17 cellular contexts compared by ENCODE assay signal in genomic region chr2:217751192-217751591, GRCh38.
DNase-seq lines count a peak whose midpoint lies in the region; TF ChIP-seq lines count a peak whose summit lies in the region.
"Had no signal": no experiment of that assay in that cellular context is flagged by ENCODE, and none has a peak within 500 bp of the region (broad histone marks: within the 10 kb centered on the region; RNA-seq: fewer than 3 reads in every experiment).

No MANE protein-coding gene starts in this region.

- H3K27ac Mint-ChIP-seq in immature natural killer cell = no peak overlapping the region
- H3K27ac Mint-ChIP-seq: CD4-positive, CD25-positive, alpha-beta regulatory T cell; GM23338; HFFc6 had no signal

- H2AFZ ChIP-seq in mesenchymal stem cell (ENCODE audit: low read depth, low read length) = no peak overlapping the region
- H2AFZ ChIP-seq: GM23338 had no signal

- H3K14ac ChIP-seq in mesenchymal stem cell (ENCODE audit: low read length in 2 of 2) = no peak overlapping the region

- H3K9me3 Mint-ChIP-seq in immature natural killer cell = no peaks in the 10 kb centered on the region
- H3K9me3 Mint-ChIP-seq: CD8-positive, alpha-beta memory T cell; GM23338; HFFc6 had no signal

- H3K23ac ChIP-seq in mesenchymal stem cell (ENCODE audit: low read length in 2 of 2) = no peak overlapping the region

- H3K18ac ChIP-seq in mesenchymal stem cell (ENCODE audit: low read depth in 1 of 2, low read length in 2 of 2) = no peak overlapping the region

- peaks cover 10 to 13% of the 10 kb centered on the region in 2 donors for H3K4me1 Mint-ChIP-seq in immature natural killer cell

- H2BK15ac ChIP-seq in mesenchymal stem cell (ENCODE audit: low read depth, poor library complexity, severe bottlenecking) = peak overlapping the region; percentile 31

- no peak overlapping the region for H2BK12ac ChIP-seq in mesenchymal stem cell (ENCODE audit: low read length in 2 of 2)

- H3K9me3 ChIP-seq in ascending aorta = no peaks in the 10 kb centered on the region
- no peaks in the 10 kb centered on the region for H3K9me3 ChIP-seq in mesenchymal stem cell (ENCODE audit: control insufficient read depth, low read length)
- no peaks in the 10 kb centered on the region for H3K9me3 ChIP-seq in subcutaneous abdominal adipose tissue (ENCODE audit: control insufficient read depth in 5 of 5, low read length in 5 of 5)
- H3K9me3 ChIP-seq: BE2C had no signal

- H3K4me2 ChIP-seq in mesenchymal stem cell (ENCODE audit: low read length, poor library complexity, severe bottlenecking) = no peak overlapping the region
- H3K4me2 ChIP-seq: GM23338 had no signal

- DNase-seq in GM13976 (ENCODE audit: low spot score) = peak; percentile 1
- no peak for DNase-seq in ascending aorta (ENCODE audit: low spot score in 2 of 2)
- DNase-seq in mesenchymal stem cell = no peak
- no peak for DNase-seq in immature natural killer cell
- DNase-seq in NCI-H2171 treated with DMSO at 0.1 percent for 48 hours (lab: John Stamatoyannopoulos, UW) = no peak
- no peak for DNase-seq in NCI-H69 (lab: John Stamatoyannopoulos, UW)
- DNase-seq: ACHN; BE2C; C1 segment of cervical spinal cord; CD4-positive, CD25-positive, alpha-beta regulatory T cell; CD8-positive, alpha-beta memory T cell; COR-L47; GDM1; HCEC 1CT; HFFc6 had no signal

- peaks cover 2 to 10% (median 6%) of the 10 kb centered on the region in 3 donors for H3K27me3 Mint-ChIP-seq in immature natural killer cell (ENCODE audit: low read depth in 3 of 3)

- intact Hi-C loops in ascending aorta (cut with DNase I) = no loop called here

- H2BK120ac ChIP-seq in mesenchymal stem cell (ENCODE audit: low read depth, low read length) = no peak overlapping the region

- H3K9ac ChIP-seq in mesenchymal stem cell (ENCODE audit: low read length) = no peak overlapping the region
- H3K9ac ChIP-seq in subcutaneous abdominal adipose tissue (ENCODE audit: low read length in 5 of 5) = no peak overlapping the region

- no peak overlapping the region for H4K91ac ChIP-seq in mesenchymal stem cell (ENCODE audit: low read length)

- WGBS in mesenchymal stem cell = 95% methylated on average over 7 of the region's 7 CpGs

- no peak overlapping the region for H3K4me3 Mint-ChIP-seq in immature natural killer cell
- H3K4me3 Mint-ChIP-seq: CD4-positive, CD25-positive, alpha-beta regulatory T cell; CD8-positive, alpha-beta memory T cell; GM23338; HFFc6 had no signal

- no peak overlapping the region for H4K8ac ChIP-seq in mesenchymal stem cell (ENCODE audit: low read length)

- no peak overlapping the region for H2AK5ac ChIP-seq in mesenchymal stem cell (ENCODE audit: low read length, severe bottlenecking)

- in situ Hi-C loops in GM13976 (cut with MboI; ENCODE audit: low sequenced_read_pairs, unreplicated experiment) = no loop called here

- peaks cover 0 to 27% of the 10 kb centered on the region in 2 donors for H3K36me3 ChIP-seq in ascending aorta
- H3K36me3 ChIP-seq in mesenchymal stem cell (ENCODE audit: control insufficient read depth in 1 of 2, insufficient read depth in 2 of 2, low read depth in 1 of 2, low read length in 2 of 2) = no peaks in the 10 kb centered on the region
- H3K36me3 ChIP-seq in subcutaneous abdominal adipose tissue (ENCODE audit: control insufficient read depth in 5 of 5, insufficient read depth in 5 of 5, low read length in 5 of 5) = peaks cover 0 to 8% (median 3%) of the 10 kb centered on the region in 5 donors
- H3K36me3 ChIP-seq: BE2C had no signal

- H3K27me3 ChIP-seq in ascending aorta (no peaks in the 10 kb centered on the region), mesenchymal stem cell (ENCODE audit: control insufficient read depth in 1 of 2, insufficient read depth in 1 of 2, low read length in 2 of 2) (peaks cover 10 to 46% of the 10 kb centered on the region in 2 experiments), subcutaneous abdominal adipose tissue (ENCODE audit: control insufficient read depth in 5 of 5, insufficient read depth in 4 of 5, low read length in 5 of 5) (no peaks in the 10 kb centered on the region)
- H3K27me3 ChIP-seq: BE2C had no signal

- H3K4ac ChIP-seq in mesenchymal stem cell (ENCODE audit: low read depth in 1 of 2, low read length in 2 of 2) = no peak overlapping the region

- H3K4me3 ChIP-seq in ascending aorta (no peak overlapping the region), mesenchymal stem cell (ENCODE audit: insufficient read depth in 1 of 2, low read depth in 1 of 2, low read length in 2 of 2) (no peak overlapping the region), subcutaneous abdominal adipose tissue (ENCODE audit: low read depth in 1 of 5, low read length in 5 of 5) (no peak overlapping the region)
- H3K4me3 ChIP-seq: GM23338 had no signal

- H3K36me3 Mint-ChIP-seq in immature natural killer cell = no peaks in the 10 kb centered on the region

- H3K4me1 ChIP-seq in ascending aorta = peaks cover 14 to 72% of the 10 kb centered on the region in 2 donors
- H3K4me1 ChIP-seq in mesenchymal stem cell (ENCODE audit: control insufficient read depth, insufficient read depth, low read depth, low read length) = peaks cover 2% of the 10 kb centered on the region
- peaks cover 0 to 50% (median 43%) of the 10 kb centered on the region in 5 donors for H3K4me1 ChIP-seq in subcutaneous abdominal adipose tissue (ENCODE audit: control insufficient read depth in 5 of 5, insufficient read depth in 5 of 5, low read length in 5 of 5)
- H3K4me1 ChIP-seq: BE2C had no signal

- H2BK5ac ChIP-seq in mesenchymal stem cell (ENCODE audit: low read depth, low read length, poor library complexity, severe bottlenecking) = no peak overlapping the region

- H3K79me1 ChIP-seq in mesenchymal stem cell (replicated peaks; ENCODE audit: low read length, poor library complexity, severe bottlenecking) = no peaks in the 10 kb centered on the region

- H3K27ac ChIP-seq in ascending aorta (peak overlapping the region; percentile 80 to 87), mesenchymal stem cell (ENCODE audit: low read length, poor library complexity, severe bottlenecking) (no peak overlapping the region), subcutaneous abdominal adipose tissue (ENCODE audit: low read depth, low read length) (peak overlapping the region; percentile 35)

- TF ChIP-seq CTCF in GM13976 (IDR thresholded peaks at IDR 0.05; ENCODE audit: borderline replicate concordance, control extremely low read depth, extremely low read depth, insufficient read depth, missing control alignments) (no peak), ascending aorta (IDR thresholded peaks at IDR 0.05) (no peak)
